In genomic region chr3:31695280-31696008, GRCh38 we compare ENCODE assay signal across 10 cellular contexts.
A peak's percentile ranks its signal among the peaks of the same experiment; 100 is the strongest.
DNase-seq lines count a peak whose midpoint lies in the region; ATAC-seq and TF ChIP-seq lines count a peak whose summit lies in the region.
"Had no signal": no experiment of that assay in that cellular context is flagged by ENCODE, and none has a peak within 500 bp of the region (broad histone marks: within the 10 kb centered on the region; RNA-seq: fewer than 3 reads in every experiment).

No MANE protein-coding gene starts in this region.

- ATAC-seq in T-helper 17 cell, result no peak
- ATAC-seq in left lobe of liver, result no peak

- H3K36me3 Mint-ChIP-seq in T-helper 17 cell (ENCODE audit: low read depth), result peaks cover 3% of the 10 kb centered on the region

- in situ Hi-C loops in GM13977 (cut with MboI; ENCODE audit: low pct_unique_long_range_greater_than_20kb, low sequenced_read_pairs, unreplicated experiment), result no loop called here

- peak; percentile 48 for TF ChIP-seq CTCF in GM13977 (IDR thresholded peaks at IDR 0.05; ENCODE audit: extremely low read depth, insufficient read depth, missing control alignments)
- TF ChIP-seq CTCF in retinal pigment epithelial cell (conservative IDR thresholded peaks at IDR 0.05; ENCODE audit: low read depth, low read length), result peak; percentile 36

- H3K9me3 ChIP-seq in T-helper 17 cell (ENCODE audit: control insufficient read depth, low read length, poor library complexity, severe bottlenecking), result no peaks in the 10 kb centered on the region

- H3K4me3 Mint-ChIP-seq in T-helper 17 cell, result no peak overlapping the region
- H3K4me3 Mint-ChIP-seq: stimulated activated naive CD8-positive, alpha-beta T cell treated with anti-CD3 and anti-CD28 coated beads, Interleukin-15, Interleukin-2, amounts not matched to agents 100 ng/mL and 50 ng/mL, for 24 hours had no signal

- peak; percentile 32 for DNase-seq in GM13977 (ENCODE audit: low spot score)
- DNase-seq in HuH-7 (ENCODE audit: low spot score), result peak; percentile 52
- DNase-seq in activated T-cell treated with anti-CD3 and anti-CD28 coated beads, Interleukin-2, amount 50 U/mL, for 1 hour, result peak; percentile 23
- no peak for DNase-seq in retinal pigment epithelial cell (ENCODE audit: low read depth)
- no peak for DNase-seq in AG08395 (ENCODE audit: low spot score)
- DNase-seq in pons (ENCODE audit: low spot score), result no peak
- DNase-seq in T-helper 17 cell, result no peak
- DNase-seq in left lobe of liver (ENCODE audit: low spot score), result no peak

- H3K27me3 Mint-ChIP-seq in T-helper 17 cell, result no peaks in the 10 kb centered on the region
- H3K27me3 Mint-ChIP-seq: stimulated activated naive CD8-positive, alpha-beta T cell treated with anti-CD3 and anti-CD28 coated beads, Interleukin-15, Interleukin-2, amounts not matched to agents 100 ng/mL and 50 ng/mL, for 24 hours had no signal

- H3K4me1 Mint-ChIP-seq in T-helper 17 cell, result no peaks in the 10 kb centered on the region

- H3K27ac Mint-ChIP-seq in T-helper 17 cell, result no peak overlapping the region
- H3K27ac Mint-ChIP-seq: stimulated activated naive CD8-positive, alpha-beta T cell treated with anti-CD3 and anti-CD28 coated beads, Interleukin-15, Interleukin-2, amounts not matched to agents 100 ng/mL and 50 ng/mL, for 24 hours had no signal

- no peak overlapping the region for H3K4me3 ChIP-seq in retinal pigment epithelial cell (ENCODE audit: low read length)
- H3K4me3 ChIP-seq: lung had no signal

Comparison
In these comparisons a context has a peak if more than half of its experiments do, and no peak if none do; other contexts are left out.
1. DNase-seq: peak in GM13977 (single experiment), HuH-7 (single experiment) and activated T-cell treated with anti-CD3 and anti-CD28 coated beads, Interleukin-2, amount 50 U/mL, for 1 hour (single experiment); none in retinal pigment epithelial cell (single experiment), AG08395 (single experiment), pons (single experiment), T-helper 17 cell (0 of 3) and left lobe of liver (single experiment).